1 cellular context compared by ENCODE assay signal in the genomic region with DNA sequence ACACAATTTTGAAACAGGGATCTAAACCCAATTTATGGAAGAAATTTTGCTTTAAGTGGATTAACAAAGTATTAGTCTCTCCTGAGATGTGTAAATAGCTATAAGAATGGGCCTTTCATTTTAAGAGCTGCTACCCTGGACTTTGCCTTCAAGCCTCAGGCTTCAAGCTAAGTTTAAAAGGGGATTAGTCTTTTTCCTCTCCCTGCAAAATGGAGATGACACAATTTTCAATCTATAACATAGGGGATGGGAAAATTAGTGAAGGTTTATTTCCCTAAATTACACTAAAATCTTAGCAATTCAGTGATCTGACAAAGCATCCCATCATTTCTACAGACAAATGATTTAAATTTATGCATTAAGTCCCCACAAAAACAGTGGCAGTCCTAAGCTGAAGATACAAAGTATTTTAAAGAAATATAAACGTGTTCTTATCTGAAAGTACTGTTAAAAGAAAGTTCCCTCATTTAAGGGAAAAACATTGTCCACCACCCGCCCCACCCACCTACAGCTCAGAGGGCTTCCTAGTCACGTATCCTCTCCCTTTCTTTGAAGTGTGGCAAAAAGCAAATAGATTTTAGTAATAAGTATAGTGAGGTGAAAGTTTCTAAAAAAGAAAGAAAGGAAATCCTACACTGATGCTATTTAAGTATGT.
TF ChIP-seq lines count a peak whose summit lies in the region.

No MANE protein-coding gene starts in this region.

TF ChIP-seq in HepG2, 621 proteins besides CTCF, POLR2A, EP300 and RAD21 (continued from another document and continues in another):
- TF ChIP-seq, protein P1, sequence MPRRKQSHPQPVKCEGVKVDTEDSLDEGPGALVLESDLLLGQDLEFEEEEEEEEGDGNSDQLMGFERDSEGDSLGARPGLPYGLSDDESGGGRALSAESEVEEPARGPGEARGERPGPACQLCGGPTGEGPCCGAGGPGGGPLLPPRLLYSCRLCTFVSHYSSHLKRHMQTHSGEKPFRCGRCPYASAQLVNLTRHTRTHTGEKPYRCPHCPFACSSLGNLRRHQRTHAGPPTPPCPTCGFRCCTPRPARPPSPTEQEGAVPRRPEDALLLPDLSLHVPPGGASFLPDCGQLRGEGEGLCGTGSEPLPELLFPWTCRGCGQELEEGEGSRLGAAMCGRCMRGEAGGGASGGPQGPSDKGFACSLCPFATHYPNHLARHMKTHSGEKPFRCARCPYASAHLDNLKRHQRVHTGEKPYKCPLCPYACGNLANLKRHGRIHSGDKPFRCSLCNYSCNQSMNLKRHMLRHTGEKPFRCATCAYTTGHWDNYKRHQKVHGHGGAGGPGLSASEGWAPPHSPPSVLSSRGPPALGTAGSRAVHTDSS (CRISPR knock-in tag; conservative IDR thresholded peaks at IDR 0.05) = no peak
- no peak for TF ChIP-seq PCBP1 (IDR thresholded peaks at IDR 0.05; ENCODE audit: borderline replicate concordance, low read depth, low read length)
- no peak for TF ChIP-seq ZNF282 (IDR thresholded peaks at IDR 0.05; ENCODE audit: partially characterized antibody)
- TF ChIP-seq ATRX (CRISPR knock-in tag; IDR thresholded peaks at IDR 0.05; ENCODE audit: borderline replicate concordance) = no peak
- TF ChIP-seq MED8 (CRISPR knock-in tag; IDR thresholded peaks at IDR 0.05; ENCODE audit: insufficient replicate concordance) = no peak
- no peak for TF ChIP-seq REXO4 (CRISPR knock-in tag; IDR thresholded peaks at IDR 0.05; ENCODE audit: borderline replicate concordance)
- TF ChIP-seq NPAS2 (CRISPR knock-in tag; IDR thresholded peaks at IDR 0.05; ENCODE audit: borderline replicate concordance) = no peak
- no peak for TF ChIP-seq HDAC6 (IDR thresholded peaks at IDR 0.05; ENCODE audit: low read depth, low read length)
- TF ChIP-seq TAF15 (IDR thresholded peaks at IDR 0.05; ENCODE audit: low read depth, low read length, poor library complexity, severe bottlenecking) = no peak
- TF ChIP-seq AGO2 (optimal IDR thresholded peaks at IDR 0.05; ENCODE audit: low read depth, low read length) = no peak
- TF ChIP-seq KMT2B (CRISPR knock-in tag; IDR thresholded peaks at IDR 0.05) = peak; percentile 32; the same call in 1 of the 2 replicates
- TF ChIP-seq ZNF556 (CRISPR knock-in tag; IDR thresholded peaks at IDR 0.05; ENCODE audit: borderline replicate concordance) = no peak
- no peak for TF ChIP-seq GTF2F1 (IDR thresholded peaks at IDR 0.05; ENCODE audit: low read length)
- TF ChIP-seq MAFK (conservative IDR thresholded peaks at IDR 0.05 in 1 of 2, IDR thresholded peaks at IDR 0.05 in 1 of 2; ENCODE audit: low read length in 2 of 2) = no peak
- TF ChIP-seq ZSCAN29 (CRISPR knock-in tag; conservative IDR thresholded peaks at IDR 0.05) = no peak; the same call in 1 of the 2 replicates
- 0 out of 2 replicates have a peak, but pooled peaks have one; percentile 41 for TF ChIP-seq REL (CRISPR knock-in tag; conservative IDR thresholded peaks at IDR 0.05)
- TF ChIP-seq ZNF430 (CRISPR knock-in tag; IDR thresholded peaks at IDR 0.05) = 0 out of 2 replicates have a peak, but pooled peaks have one; percentile 44
- TF ChIP-seq, protein P2, sequence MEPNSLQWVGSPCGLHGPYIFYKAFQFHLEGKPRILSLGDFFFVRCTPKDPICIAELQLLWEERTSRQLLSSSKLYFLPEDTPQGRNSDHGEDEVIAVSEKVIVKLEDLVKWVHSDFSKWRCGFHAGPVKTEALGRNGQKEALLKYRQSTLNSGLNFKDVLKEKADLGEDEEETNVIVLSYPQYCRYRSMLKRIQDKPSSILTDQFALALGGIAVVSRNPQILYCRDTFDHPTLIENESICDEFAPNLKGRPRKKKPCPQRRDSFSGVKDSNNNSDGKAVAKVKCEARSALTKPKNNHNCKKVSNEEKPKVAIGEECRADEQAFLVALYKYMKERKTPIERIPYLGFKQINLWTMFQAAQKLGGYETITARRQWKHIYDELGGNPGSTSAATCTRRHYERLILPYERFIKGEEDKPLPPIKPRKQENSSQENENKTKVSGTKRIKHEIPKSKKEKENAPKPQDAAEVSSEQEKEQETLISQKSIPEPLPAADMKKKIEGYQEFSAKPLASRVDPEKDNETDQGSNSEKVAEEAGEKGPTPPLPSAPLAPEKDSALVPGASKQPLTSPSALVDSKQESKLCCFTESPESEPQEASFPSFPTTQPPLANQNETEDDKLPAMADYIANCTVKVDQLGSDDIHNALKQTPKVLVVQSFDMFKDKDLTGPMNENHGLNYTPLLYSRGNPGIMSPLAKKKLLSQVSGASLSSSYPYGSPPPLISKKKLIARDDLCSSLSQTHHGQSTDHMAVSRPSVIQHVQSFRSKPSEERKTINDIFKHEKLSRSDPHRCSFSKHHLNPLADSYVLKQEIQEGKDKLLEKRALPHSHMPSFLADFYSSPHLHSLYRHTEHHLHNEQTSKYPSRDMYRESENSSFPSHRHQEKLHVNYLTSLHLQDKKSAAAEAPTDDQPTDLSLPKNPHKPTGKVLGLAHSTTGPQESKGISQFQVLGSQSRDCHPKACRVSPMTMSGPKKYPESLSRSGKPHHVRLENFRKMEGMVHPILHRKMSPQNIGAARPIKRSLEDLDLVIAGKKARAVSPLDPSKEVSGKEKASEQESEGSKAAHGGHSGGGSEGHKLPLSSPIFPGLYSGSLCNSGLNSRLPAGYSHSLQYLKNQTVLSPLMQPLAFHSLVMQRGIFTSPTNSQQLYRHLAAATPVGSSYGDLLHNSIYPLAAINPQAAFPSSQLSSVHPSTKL (CRISPR knock-in tag; IDR thresholded peaks at IDR 0.05) = peak; percentile 88
- no peak for TF ChIP-seq EED (CRISPR knock-in tag; IDR thresholded peaks at IDR 0.05)
- TF ChIP-seq STAG1 (CRISPR knock-in tag; IDR thresholded peaks at IDR 0.05) = no peak
- TF ChIP-seq, protein P3, sequence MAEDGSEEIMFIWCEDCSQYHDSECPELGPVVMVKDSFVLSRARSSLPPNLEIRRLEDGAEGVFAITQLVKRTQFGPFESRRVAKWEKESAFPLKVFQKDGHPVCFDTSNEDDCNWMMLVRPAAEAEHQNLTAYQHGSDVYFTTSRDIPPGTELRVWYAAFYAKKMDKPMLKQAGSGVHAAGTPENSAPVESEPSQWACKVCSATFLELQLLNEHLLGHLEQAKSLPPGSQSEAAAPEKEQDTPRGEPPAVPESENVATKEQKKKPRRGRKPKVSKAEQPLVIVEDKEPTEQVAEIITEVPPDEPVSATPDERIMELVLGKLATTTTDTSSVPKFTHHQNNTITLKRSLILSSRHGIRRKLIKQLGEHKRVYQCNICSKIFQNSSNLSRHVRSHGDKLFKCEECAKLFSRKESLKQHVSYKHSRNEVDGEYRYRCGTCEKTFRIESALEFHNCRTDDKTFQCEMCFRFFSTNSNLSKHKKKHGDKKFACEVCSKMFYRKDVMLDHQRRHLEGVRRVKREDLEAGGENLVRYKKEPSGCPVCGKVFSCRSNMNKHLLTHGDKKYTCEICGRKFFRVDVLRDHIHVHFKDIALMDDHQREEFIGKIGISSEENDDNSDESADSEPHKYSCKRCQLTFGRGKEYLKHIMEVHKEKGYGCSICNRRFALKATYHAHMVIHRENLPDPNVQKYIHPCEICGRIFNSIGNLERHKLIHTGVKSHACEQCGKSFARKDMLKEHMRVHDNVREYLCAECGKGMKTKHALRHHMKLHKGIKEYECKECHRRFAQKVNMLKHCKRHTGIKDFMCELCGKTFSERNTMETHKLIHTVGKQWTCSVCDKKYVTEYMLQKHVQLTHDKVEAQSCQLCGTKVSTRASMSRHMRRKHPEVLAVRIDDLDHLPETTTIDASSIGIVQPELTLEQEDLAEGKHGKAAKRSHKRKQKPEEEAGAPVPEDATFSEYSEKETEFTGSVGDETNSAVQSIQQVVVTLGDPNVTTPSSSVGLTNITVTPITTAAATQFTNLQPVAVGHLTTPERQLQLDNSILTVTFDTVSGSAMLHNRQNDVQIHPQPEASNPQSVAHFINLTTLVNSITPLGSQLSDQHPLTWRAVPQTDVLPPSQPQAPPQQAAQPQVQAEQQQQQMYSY (CRISPR knock-in tag; IDR thresholded peaks at IDR 0.05) = no peak
- no peak for TF ChIP-seq MAF1 (CRISPR knock-in tag; IDR thresholded peaks at IDR 0.05; ENCODE audit: borderline replicate concordance)
- no peak for TF ChIP-seq MTA3 (CRISPR knock-in tag; IDR thresholded peaks at IDR 0.05)
- no peak for TF ChIP-seq ZFP82 (CRISPR knock-in tag; IDR thresholded peaks at IDR 0.05; ENCODE audit: borderline replicate concordance)
- TF ChIP-seq NCOA2 (CRISPR knock-in tag; IDR thresholded peaks at IDR 0.05) = peak; percentile 88
- no peak for TF ChIP-seq RFX1 (IDR thresholded peaks at IDR 0.05)
- TF ChIP-seq TEAD3 (CRISPR knock-in tag; optimal IDR thresholded peaks at IDR 0.05; ENCODE audit: borderline replicate concordance) = peak; percentile 42
- TF ChIP-seq ZNF768 (CRISPR knock-in tag; IDR thresholded peaks at IDR 0.05) = no peak
- peak; percentile 77; the same call in 1 of the 2 replicates for TF ChIP-seq HDAC2 (CRISPR knock-in tag; IDR thresholded peaks at IDR 0.05)
- no peak for TF ChIP-seq ZNF274 (CRISPR knock-in tag; IDR thresholded peaks at IDR 0.05)
- TF ChIP-seq, protein P4, sequence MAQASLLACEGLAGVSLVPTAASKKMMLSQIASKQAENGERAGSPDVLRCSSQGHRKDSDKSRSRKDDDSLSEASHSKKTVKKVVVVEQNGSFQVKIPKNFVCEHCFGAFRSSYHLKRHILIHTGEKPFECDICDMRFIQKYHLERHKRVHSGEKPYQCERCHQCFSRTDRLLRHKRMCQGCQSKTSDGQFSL (CRISPR knock-in tag; IDR thresholded peaks at IDR 0.05) = no peak
- TF ChIP-seq, protein P5, sequence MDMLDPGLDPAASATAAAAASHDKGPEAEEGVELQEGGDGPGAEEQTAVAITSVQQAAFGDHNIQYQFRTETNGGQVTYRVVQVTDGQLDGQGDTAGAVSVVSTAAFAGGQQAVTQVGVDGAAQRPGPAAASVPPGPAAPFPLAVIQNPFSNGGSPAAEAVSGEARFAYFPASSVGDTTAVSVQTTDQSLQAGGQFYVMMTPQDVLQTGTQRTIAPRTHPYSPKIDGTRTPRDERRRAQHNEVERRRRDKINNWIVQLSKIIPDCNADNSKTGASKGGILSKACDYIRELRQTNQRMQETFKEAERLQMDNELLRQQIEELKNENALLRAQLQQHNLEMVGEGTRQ (IDR thresholded peaks at IDR 0.05; ENCODE audit: low read depth, low read length) = no peak
- TF ChIP-seq, protein P5 (CRISPR knock-in tag; IDR thresholded peaks at IDR 0.05; ENCODE audit: borderline replicate concordance) = no peak
- TF ChIP-seq, protein P6, sequence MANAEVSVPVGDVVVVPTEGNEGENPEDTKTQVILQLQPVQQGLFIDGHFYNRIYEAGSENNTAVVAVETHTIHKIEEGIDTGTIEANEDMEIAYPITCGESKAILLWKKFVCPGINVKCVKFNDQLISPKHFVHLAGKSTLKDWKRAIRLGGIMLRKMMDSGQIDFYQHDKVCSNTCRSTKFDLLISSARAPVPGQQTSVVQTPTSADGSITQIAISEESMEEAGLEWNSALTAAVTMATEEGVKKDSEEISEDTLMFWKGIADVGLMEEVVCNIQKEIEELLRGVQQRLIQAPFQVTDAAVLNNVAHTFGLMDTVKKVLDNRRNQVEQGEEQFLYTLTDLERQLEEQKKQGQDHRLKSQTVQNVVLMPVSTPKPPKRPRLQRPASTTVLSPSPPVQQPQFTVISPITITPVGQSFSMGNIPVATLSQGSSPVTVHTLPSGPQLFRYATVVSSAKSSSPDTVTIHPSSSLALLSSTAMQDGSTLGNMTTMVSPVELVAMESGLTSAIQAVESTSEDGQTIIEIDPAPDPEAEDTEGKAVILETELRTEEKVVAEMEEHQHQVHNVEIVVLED (CRISPR knock-in tag; IDR thresholded peaks at IDR 0.05; ENCODE audit: borderline replicate concordance) = no peak; the same call in 1 of the 2 replicates
- TF ChIP-seq GLI4 (CRISPR knock-in tag; IDR thresholded peaks at IDR 0.05; ENCODE audit: borderline replicate concordance) = no peak
- TF ChIP-seq KLF6 (CRISPR knock-in tag; IDR thresholded peaks at IDR 0.05) = no peak
- no peak for TF ChIP-seq HOXA7 (CRISPR knock-in tag; IDR thresholded peaks at IDR 0.05)
- TF ChIP-seq, protein P7, sequence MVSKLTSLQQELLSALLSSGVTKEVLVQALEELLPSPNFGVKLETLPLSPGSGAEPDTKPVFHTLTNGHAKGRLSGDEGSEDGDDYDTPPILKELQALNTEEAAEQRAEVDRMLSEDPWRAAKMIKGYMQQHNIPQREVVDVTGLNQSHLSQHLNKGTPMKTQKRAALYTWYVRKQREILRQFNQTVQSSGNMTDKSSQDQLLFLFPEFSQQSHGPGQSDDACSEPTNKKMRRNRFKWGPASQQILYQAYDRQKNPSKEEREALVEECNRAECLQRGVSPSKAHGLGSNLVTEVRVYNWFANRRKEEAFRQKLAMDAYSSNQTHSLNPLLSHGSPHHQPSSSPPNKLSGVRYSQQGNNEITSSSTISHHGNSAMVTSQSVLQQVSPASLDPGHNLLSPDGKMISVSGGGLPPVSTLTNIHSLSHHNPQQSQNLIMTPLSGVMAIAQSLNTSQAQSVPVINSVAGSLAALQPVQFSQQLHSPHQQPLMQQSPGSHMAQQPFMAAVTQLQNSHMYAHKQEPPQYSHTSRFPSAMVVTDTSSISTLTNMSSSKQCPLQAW (CRISPR knock-in tag; IDR thresholded peaks at IDR 0.05) = no peak
- TF ChIP-seq, protein P8, sequence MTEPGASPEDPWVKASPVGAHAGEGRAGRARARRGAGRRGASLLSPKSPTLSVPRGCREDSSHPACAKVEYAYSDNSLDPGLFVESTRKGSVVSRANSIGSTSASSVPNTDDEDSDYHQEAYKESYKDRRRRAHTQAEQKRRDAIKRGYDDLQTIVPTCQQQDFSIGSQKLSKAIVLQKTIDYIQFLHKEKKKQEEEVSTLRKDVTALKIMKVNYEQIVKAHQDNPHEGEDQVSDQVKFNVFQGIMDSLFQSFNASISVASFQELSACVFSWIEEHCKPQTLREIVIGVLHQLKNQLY (CRISPR knock-in tag; IDR thresholded peaks at IDR 0.05) = no peak
- TF ChIP-seq SALL2 (CRISPR knock-in tag; IDR thresholded peaks at IDR 0.05) = no peak
- no peak for TF ChIP-seq FIP1L1 (IDR thresholded peaks at IDR 0.05; ENCODE audit: borderline replicate concordance, insufficient read depth, low read depth, low read length)
- 0 out of 2 replicates have a peak, but pooled peaks have one; percentile 16 for TF ChIP-seq ZNF121 (CRISPR knock-in tag; IDR thresholded peaks at IDR 0.05)
- no peak for TF ChIP-seq ZNF672 (CRISPR knock-in tag; IDR thresholded peaks at IDR 0.05)
- no peak for TF ChIP-seq HNRNPL (IDR thresholded peaks at IDR 0.05; ENCODE audit: low read depth, low read length)
- TF ChIP-seq ELF3 (CRISPR knock-in tag; IDR thresholded peaks at IDR 0.05) = peak; percentile 71
